Comparison of ENCODE assay signal across 1 cellular context in the genomic region with DNA sequence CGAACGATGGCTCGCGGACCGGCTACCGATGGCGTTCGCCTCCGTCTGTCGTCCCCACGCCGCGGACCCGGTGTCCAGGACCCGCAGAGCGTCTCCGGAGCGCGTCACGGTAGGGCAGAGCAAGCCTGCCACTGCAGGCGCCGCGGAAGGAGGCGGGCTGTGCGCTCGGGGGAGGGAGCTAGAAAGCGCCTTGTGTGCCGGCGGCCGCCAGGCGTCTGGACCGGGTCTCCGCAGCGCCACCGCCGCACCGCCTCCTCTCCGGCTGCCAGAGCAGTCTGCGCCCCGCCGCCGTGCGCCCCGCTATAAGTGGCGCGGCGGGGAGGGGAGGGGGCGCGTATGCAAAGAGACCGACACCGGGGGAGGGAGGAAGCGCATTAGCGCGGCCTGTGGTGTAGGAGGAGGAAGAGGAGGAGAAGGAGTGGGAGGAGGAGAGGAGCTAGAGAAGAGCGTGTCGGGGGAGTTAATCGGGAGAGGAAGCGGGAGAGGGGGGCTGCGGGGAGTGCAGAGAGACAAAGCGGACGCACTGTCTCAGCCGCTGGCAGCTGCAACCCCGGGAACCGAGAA.
A peak's percentile ranks its signal among the peaks of the same experiment; 100 is the strongest.
TF ChIP-seq lines count a peak whose summit lies in the region.

A gene with protein sequence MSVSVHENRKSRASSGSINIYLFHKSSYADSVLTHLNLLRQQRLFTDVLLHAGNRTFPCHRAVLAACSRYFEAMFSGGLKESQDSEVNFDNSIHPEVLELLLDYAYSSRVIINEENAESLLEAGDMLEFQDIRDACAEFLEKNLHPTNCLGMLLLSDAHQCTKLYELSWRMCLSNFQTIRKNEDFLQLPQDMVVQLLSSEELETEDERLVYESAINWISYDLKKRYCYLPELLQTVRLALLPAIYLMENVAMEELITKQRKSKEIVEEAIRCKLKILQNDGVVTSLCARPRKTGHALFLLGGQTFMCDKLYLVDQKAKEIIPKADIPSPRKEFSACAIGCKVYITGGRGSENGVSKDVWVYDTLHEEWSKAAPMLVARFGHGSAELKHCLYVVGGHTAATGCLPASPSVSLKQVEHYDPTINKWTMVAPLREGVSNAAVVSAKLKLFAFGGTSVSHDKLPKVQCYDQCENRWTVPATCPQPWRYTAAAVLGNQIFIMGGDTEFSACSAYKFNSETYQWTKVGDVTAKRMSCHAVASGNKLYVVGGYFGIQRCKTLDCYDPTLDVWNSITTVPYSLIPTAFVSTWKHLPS (minus strand): TSS at position 279 of the 564 bp plus-strand sequence. CDS start 4,243 bp downstream, outside the sequence.

TF ChIP-seq in GM12878, 131 proteins besides CTCF, POLR2A, EP300 and RAD21 (continued from another document and continues in another):
- TF ChIP-seq, protein P1, sequence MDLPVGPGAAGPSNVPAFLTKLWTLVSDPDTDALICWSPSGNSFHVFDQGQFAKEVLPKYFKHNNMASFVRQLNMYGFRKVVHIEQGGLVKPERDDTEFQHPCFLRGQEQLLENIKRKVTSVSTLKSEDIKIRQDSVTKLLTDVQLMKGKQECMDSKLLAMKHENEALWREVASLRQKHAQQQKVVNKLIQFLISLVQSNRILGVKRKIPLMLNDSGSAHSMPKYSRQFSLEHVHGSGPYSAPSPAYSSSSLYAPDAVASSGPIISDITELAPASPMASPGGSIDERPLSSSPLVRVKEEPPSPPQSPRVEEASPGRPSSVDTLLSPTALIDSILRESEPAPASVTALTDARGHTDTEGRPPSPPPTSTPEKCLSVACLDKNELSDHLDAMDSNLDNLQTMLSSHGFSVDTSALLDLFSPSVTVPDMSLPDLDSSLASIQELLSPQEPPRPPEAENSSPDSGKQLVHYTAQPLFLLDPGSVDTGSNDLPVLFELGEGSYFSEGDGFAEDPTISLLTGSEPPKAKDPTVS (IDR thresholded peaks at IDR 0.05; ENCODE audit: low read depth, low read length), result no peak
- TF ChIP-seq PBX3 (IDR thresholded peaks at IDR 0.05; ENCODE audit: insufficient replicate concordance, low read depth, low read length) (no peak), SP1 (IDR thresholded peaks at IDR 0.05; ENCODE audit: low read depth, low read length) (peak; percentile 7), SRF (IDR thresholded peaks at IDR 0.05; ENCODE audit: low read depth in 2 of 2, low read length in 2 of 2) (no peak), STAT1 (conservative IDR thresholded peaks at IDR 0.05) (no peak), CUX1 (IDR thresholded peaks at IDR 0.05; ENCODE audit: insufficient replicate concordance, low read depth, low read length) (no peak), ZNF622 (IDR thresholded peaks at IDR 0.05) (no peak), CREB1 (IDR thresholded peaks at IDR 0.05; ENCODE audit: low read depth) (no peak), E2F8 (IDR thresholded peaks at IDR 0.05; ENCODE audit: low read depth, partially characterized antibody) (no peak), E4F1 (IDR thresholded peaks at IDR 0.05; ENCODE audit: borderline replicate concordance, partially characterized antibody) (no peak), IRF3 (IDR thresholded peaks at IDR 0.05) (no peak), IRF4 (IDR thresholded peaks at IDR 0.05; ENCODE audit: low read depth, low read length) (no peak), ZNF217 (IDR thresholded peaks at IDR 0.05) (no peak), NR2C2 (IDR thresholded peaks at IDR 0.05; ENCODE audit: borderline replicate concordance, control insufficient read depth, insufficient read length, low read depth) (no peak), CHD2 (IDR thresholded peaks at IDR 0.05; ENCODE audit: borderline replicate concordance, low read depth, low read length) (no peak; the same call in 1 of the 2 replicates), NR2C1 (IDR thresholded peaks at IDR 0.05) (no peak), RBBP5 (conservative IDR thresholded peaks at IDR 0.05) (no peak), BMI1 (IDR thresholded peaks at IDR 0.05; ENCODE audit: borderline replicate concordance) (no peak), CREM (IDR thresholded peaks at IDR 0.05; ENCODE audit: low read depth) (no peak), KLF5 (IDR thresholded peaks at IDR 0.05; ENCODE audit: partially characterized antibody) (peak; percentile 74), NBN (IDR thresholded peaks at IDR 0.05) (peak; percentile 89), SUZ12 (IDR thresholded peaks at IDR 0.05; ENCODE audit: unreplicated experiment) (no peak), IKZF2 (IDR thresholded peaks at IDR 0.05) (peak in 1 of 2 experiments; percentile 73), JUNB (IDR thresholded peaks at IDR 0.05) (no peak), FOXK2 (IDR thresholded peaks at IDR 0.05) (no peak), SPI1 (IDR thresholded peaks at IDR 0.05; ENCODE audit: borderline replicate concordance, insufficient read depth, low read depth, low read length) (peak; percentile 34; the same call in 1 of the 2 replicates), NRF1 (conservative IDR thresholded peaks at IDR 0.05; ENCODE audit: low read depth, low read length) (no peak)
- TF ChIP-seq, protein P2, sequence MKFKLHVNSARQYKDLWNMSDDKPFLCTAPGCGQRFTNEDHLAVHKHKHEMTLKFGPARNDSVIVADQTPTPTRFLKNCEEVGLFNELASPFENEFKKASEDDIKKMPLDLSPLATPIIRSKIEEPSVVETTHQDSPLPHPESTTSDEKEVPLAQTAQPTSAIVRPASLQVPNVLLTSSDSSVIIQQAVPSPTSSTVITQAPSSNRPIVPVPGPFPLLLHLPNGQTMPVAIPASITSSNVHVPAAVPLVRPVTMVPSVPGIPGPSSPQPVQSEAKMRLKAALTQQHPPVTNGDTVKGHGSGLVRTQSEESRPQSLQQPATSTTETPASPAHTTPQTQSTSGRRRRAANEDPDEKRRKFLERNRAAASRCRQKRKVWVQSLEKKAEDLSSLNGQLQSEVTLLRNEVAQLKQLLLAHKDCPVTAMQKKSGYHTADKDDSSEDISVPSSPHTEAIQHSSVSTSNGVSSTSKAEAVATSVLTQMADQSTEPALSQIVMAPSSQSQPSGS (IDR thresholded peaks at IDR 0.05; ENCODE audit: low read length), result no peak
- TF ChIP-seq, protein P3, sequence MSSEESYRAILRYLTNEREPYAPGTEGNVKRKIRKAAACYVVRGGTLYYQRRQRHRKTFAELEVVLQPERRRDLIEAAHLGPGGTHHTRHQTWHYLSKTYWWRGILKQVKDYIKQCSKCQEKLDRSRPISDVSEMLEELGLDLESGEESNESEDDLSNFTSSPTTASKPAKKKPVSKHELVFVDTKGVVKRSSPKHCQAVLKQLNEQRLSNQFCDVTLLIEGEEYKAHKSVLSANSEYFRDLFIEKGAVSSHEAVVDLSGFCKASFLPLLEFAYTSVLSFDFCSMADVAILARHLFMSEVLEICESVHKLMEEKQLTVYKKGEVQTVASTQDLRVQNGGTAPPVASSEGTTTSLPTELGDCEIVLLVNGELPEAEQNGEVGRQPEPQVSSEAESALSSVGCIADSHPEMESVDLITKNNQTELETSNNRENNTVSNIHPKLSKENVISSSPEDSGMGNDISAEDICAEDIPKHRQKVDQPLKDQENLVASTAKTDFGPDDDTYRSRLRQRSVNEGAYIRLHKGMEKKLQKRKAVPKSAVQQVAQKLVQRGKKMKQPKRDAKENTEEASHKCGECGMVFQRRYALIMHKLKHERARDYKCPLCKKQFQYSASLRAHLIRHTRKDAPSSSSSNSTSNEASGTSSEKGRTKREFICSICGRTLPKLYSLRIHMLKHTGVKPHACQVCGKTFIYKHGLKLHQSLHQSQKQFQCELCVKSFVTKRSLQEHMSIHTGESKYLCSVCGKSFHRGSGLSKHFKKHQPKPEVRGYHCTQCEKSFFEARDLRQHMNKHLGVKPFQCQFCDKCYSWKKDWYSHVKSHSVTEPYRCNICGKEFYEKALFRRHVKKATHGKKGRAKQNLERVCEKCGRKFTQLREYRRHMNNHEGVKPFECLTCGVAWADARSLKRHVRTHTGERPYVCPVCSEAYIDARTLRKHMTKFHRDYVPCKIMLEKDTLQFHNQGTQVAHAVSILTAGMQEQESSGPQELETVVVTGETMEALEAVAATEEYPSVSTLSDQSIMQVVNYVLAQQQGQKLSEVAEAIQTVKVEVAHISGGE (CRISPR knock-in tag; IDR thresholded peaks at IDR 0.05), result no peak
- TF ChIP-seq, protein P4, sequence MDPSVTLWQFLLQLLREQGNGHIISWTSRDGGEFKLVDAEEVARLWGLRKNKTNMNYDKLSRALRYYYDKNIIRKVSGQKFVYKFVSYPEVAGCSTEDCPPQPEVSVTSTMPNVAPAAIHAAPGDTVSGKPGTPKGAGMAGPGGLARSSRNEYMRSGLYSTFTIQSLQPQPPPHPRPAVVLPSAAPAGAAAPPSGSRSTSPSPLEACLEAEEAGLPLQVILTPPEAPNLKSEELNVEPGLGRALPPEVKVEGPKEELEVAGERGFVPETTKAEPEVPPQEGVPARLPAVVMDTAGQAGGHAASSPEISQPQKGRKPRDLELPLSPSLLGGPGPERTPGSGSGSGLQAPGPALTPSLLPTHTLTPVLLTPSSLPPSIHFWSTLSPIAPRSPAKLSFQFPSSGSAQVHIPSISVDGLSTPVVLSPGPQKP (IDR thresholded peaks at IDR 0.05; ENCODE audit: low read depth, low read length), result no peak
